Comparison of ENCODE assay signal across 13 cellular contexts in the genomic region with DNA sequence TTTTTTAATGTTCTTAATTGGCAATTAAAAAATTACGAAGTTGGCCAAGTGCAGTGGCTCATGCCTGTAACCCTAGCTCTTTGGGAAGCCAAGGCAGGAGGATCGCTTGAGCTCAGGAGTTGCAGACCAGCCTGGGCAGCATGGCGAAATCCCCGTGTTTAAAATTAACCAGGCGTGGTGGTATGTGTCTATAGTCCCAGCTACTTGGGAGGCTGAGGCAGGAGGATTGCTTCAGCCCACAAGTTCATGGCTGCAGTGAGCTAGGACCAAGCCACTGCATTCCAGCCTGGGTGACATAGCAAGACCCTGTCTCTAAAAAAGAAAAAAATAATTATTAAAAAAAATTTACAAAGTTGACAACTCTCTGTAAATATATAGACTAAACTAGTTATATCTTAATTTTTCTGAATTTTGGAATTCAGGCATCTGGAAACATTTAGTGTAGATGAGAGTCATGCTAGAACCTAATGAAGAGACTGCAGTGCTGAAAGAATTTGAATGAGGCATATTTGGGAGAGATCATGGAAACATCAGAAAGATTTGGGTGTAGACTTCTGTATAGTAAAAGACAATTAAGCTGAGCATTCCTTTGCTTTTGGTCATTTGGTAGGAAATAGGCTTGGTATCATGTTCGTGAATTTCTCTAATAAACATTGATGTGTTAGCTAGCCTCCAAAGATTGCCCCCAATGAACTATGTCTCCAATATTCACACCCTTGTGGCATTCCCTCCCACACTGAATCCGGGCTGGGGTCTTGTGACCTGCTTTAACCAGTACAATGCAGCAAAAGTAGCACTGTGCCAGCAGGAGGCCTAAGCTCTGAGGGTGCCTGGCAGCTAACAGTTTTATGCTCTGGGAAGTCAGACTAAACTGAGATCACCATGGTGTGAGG. TPM values are rescaled to one million over a fixed set of nuclear protein-coding genes. Genes with fewer than 3 reads are reported as not detected.
DNase-seq lines count a peak whose midpoint lies in the region; TF ChIP-seq lines count a peak whose summit lies in the region.
"Had no signal": no experiment of that assay in that cellular context is flagged by ENCODE, and none has a peak within 500 bp of the region (broad histone marks: within the 10 kb centered on the region; RNA-seq: fewer than 3 reads in every experiment).

No MANE protein-coding gene starts in this region.

- TF ChIP-seq POLR2A in testis (IDR thresholded peaks at IDR 0.05): no peak

- H3K27ac ChIP-seq in mesendoderm (ENCODE audit: low read depth, low read length) (no peak overlapping the region), Karpas-422 (ENCODE audit: low read length) (no peak overlapping the region), testis (no peak overlapping the region)
- no peak overlapping the region for H3K27ac ChIP-seq in CD8-positive, alpha-beta memory T cell (ENCODE audit: low read depth, low read length)

- H2AK5ac ChIP-seq in mesendoderm (ENCODE audit: low read length): no peak overlapping the region

- intact Hi-C loops in testis (cut with DNase I; ENCODE audit: low total_unique reads): no loop called here

- H2BK5ac ChIP-seq in mesendoderm (ENCODE audit: low read length): no peak overlapping the region

- H4K8ac ChIP-seq in mesendoderm (ENCODE audit: low read depth, low read length): no peak overlapping the region

- in situ Hi-C loops in KBM-7 (cut with MboI; ENCODE audit: low pct_unique_long_range_greater_than_20kb, low sequenced_read_pairs): no loop called here
- in situ Hi-C loops in astrocyte of the spinal cord (cut with HindIII; ENCODE audit: low sequenced_read_pairs): no loop called here

- TF ChIP-seq CTCF in AG10803 (conservative IDR thresholded peaks at IDR 0.05; ENCODE audit: low read length): peak; percentile 30
- no peak for TF ChIP-seq CTCF in astrocyte of the spinal cord (IDR thresholded peaks at IDR 0.05; ENCODE audit: low read depth, low read length)
- no peak for TF ChIP-seq CTCF in testis (IDR thresholded peaks at IDR 0.05)

- H3K9me3 ChIP-seq in Karpas-422 (ENCODE audit: low read length) (no peaks in the 10 kb centered on the region), testis (no peaks in the 10 kb centered on the region)
- no peaks in the 10 kb centered on the region for H3K9me3 ChIP-seq in CD8-positive, alpha-beta memory T cell (ENCODE audit: low read length)

- H4K20me1 ChIP-seq in Karpas-422 (ENCODE audit: insufficient read depth, low read depth, low read length): no peaks in the 10 kb centered on the region

- H2BK120ac ChIP-seq in mesendoderm (ENCODE audit: low read depth, low read length): no peak overlapping the region

- H3K4me3 Mint-ChIP-seq in CD8-positive, alpha-beta memory T cell: peak overlapping the region in 1 of 7 donors; percentile 23
- H3K4me3 Mint-ChIP-seq: activated naive CD8-positive, alpha-beta T cell treated with anti-CD3 and anti-CD28 coated beads for 36 hours; CD4-positive, alpha-beta memory T cell; natural killer cell treated with Interleukin-12 subunit alpha and Interleukin-12 subunit beta and Interleukin-15 and Interleukin-18, amount 100 ng/mL, for 72 hours had no signal

- no peak overlapping the region for H3K27ac Mint-ChIP-seq in CD8-positive, alpha-beta memory T cell
- H3K27ac Mint-ChIP-seq: activated naive CD8-positive, alpha-beta T cell treated with anti-CD3 and anti-CD28 coated beads for 36 hours; CD4-positive, alpha-beta memory T cell; natural killer cell treated with Interleukin-12 subunit alpha and Interleukin-12 subunit beta and Interleukin-15 and Interleukin-18, amount 100 ng/mL, for 72 hours had no signal

- no peak overlapping the region for H2AFZ ChIP-seq in Karpas-422 (ENCODE audit: low read length)

- DNase-seq in AG10803 (ENCODE audit: low read depth) (peak; percentile 94), KBM-7 (peak; percentile 25), astrocyte of the spinal cord (ENCODE audit: low read depth, low spot score) (peak; percentile 57), mesendoderm (peak; percentile 64), Karpas-422 (no peak), testis (no peak), NCI-H748 (lab: John Stamatoyannopoulos, UW; ENCODE audit: unreplicated experiment) (no peak)
- no peak for DNase-seq in CD8-positive, alpha-beta memory T cell
- DNase-seq: activated CD4-positive, alpha-beta T cell treated with anti-CD3 and anti-CD28 coated beads for 1 hour; activated naive CD8-positive, alpha-beta T cell treated with anti-CD3 and anti-CD28 coated beads for 36 hours; NCI-H2171 had no signal

- no peaks in the 10 kb centered on the region for H3K79me1 ChIP-seq in mesendoderm (ENCODE audit: low read length)

- H4K5ac ChIP-seq in mesendoderm (ENCODE audit: low read length): no peak overlapping the region

- H3K56ac ChIP-seq in mesendoderm (ENCODE audit: low read length): no peak overlapping the region

- H3K9me3 Mint-ChIP-seq in CD8-positive, alpha-beta memory T cell: no peaks in the 10 kb centered on the region
- H3K9me3 Mint-ChIP-seq: activated naive CD8-positive, alpha-beta T cell treated with anti-CD3 and anti-CD28 coated beads for 36 hours; CD4-positive, alpha-beta memory T cell; natural killer cell treated with Interleukin-12 subunit alpha and Interleukin-12 subunit beta and Interleukin-15 and Interleukin-18, amount 100 ng/mL, for 72 hours had no signal

- no peak overlapping the region for H3K4ac ChIP-seq in mesendoderm (ENCODE audit: low read depth, low read length)

- H3K27me3 ChIP-seq in mesendoderm (ENCODE audit: insufficient read depth, low read length, poor library complexity): no peaks in the 10 kb centered on the region
- no peaks in the 10 kb centered on the region for H3K27me3 ChIP-seq in Karpas-422 (ENCODE audit: low read length)
- H3K27me3 ChIP-seq in CD8-positive, alpha-beta memory T cell (ENCODE audit: insufficient read depth, low read length, poor library complexity, severe bottlenecking): no peaks in the 10 kb centered on the region
- H3K27me3 ChIP-seq in testis: no peaks in the 10 kb centered on the region

- CTCF ChIA-PET in CD8-positive, alpha-beta memory T cell (lab: Charles Lee): no interaction called here

- H3K9ac ChIP-seq in mesendoderm (ENCODE audit: low read length) (no peak overlapping the region), Karpas-422 (ENCODE audit: low read length) (no peak overlapping the region)

- no peak overlapping the region for H3K4me2 ChIP-seq in mesendoderm (ENCODE audit: low read length)
- H3K4me2 ChIP-seq in Karpas-422 (ENCODE audit: low read depth, low read length, poor library complexity, severe bottlenecking): no peak overlapping the region

- POLR2A ChIA-PET in CD8-positive, alpha-beta memory T cell (lab: Charles Lee): no interaction called here

- peaks cover 0 to 8% (median 0%) of the 10 kb centered on the region in 3 donors for H3K36me3 Mint-ChIP-seq in CD8-positive, alpha-beta memory T cell
- H3K36me3 Mint-ChIP-seq: activated naive CD8-positive, alpha-beta T cell treated with anti-CD3 and anti-CD28 coated beads for 36 hours had no signal

- H3K27me3 Mint-ChIP-seq in CD8-positive, alpha-beta memory T cell: no peaks in the 10 kb centered on the region

- no peak overlapping the region for H3K4me3 ChIP-seq in AG10803 (ENCODE audit: low read length)
- no peak overlapping the region for H3K4me3 ChIP-seq in astrocyte of the spinal cord (ENCODE audit: low read depth, low read length)
- H3K4me3 ChIP-seq in mesendoderm (ENCODE audit: low read length): no peak overlapping the region
- no peak overlapping the region for H3K4me3 ChIP-seq in Karpas-422 (ENCODE audit: low read length)
- H3K4me3 ChIP-seq in CD8-positive, alpha-beta memory T cell (ENCODE audit: low read length): no peak overlapping the region
- no peak overlapping the region for H3K4me3 ChIP-seq in testis

- peaks cover 3% of the 10 kb centered on the region for H3K79me2 ChIP-seq in mesendoderm (ENCODE audit: control insufficient read depth, insufficient read depth, low read length)
- peaks cover 7% of the 10 kb centered on the region for H3K79me2 ChIP-seq in Karpas-422 (ENCODE audit: low read length)

- H3K18ac ChIP-seq in mesendoderm (ENCODE audit: low read length): no peak overlapping the region

- no peaks in the 10 kb centered on the region for H3K36me3 ChIP-seq in mesendoderm (ENCODE audit: control insufficient read depth, insufficient read depth, low read length)
- no peaks in the 10 kb centered on the region for H3K36me3 ChIP-seq in Karpas-422 (ENCODE audit: insufficient read depth, low read length)
- H3K36me3 ChIP-seq in CD8-positive, alpha-beta memory T cell (ENCODE audit: insufficient read depth, low read length): no peaks in the 10 kb centered on the region
- H3K36me3 ChIP-seq in testis (ENCODE audit: low read depth, missing control alignments): no peaks in the 10 kb centered on the region

- no peak overlapping the region for H2BK15ac ChIP-seq in mesendoderm (replicated peaks; ENCODE audit: low read depth)

- peaks cover 6 to 7% (median 7%) of the 10 kb centered on the region in 3 donors for H3K4me1 Mint-ChIP-seq in CD8-positive, alpha-beta memory T cell

- no CpG with 5 or more reads among the region's 7 CpGs for WGBS in mesendoderm (ENCODE audit: extremely low coverage, insufficient coverage, low lambda C conversion rate)
- WGBS in testis, 2 donors: 89 to 91% methylated on average over 7 of the region's 7 CpGs

- no peaks in the 10 kb centered on the region for H3K4me1 ChIP-seq in mesendoderm (ENCODE audit: control insufficient read depth, low read depth, low read length)
- peaks cover 16% of the 10 kb centered on the region for H3K4me1 ChIP-seq in Karpas-422 (ENCODE audit: low read length)
- H3K4me1 ChIP-seq in CD8-positive, alpha-beta memory T cell (ENCODE audit: insufficient read depth, low read length): peaks cover 4% of the 10 kb centered on the region
- peaks cover 10% of the 10 kb centered on the region for H3K4me1 ChIP-seq in testis

- no peak overlapping the region for H3K23ac ChIP-seq in mesendoderm (ENCODE audit: low read length)

- no peaks in the 10 kb centered on the region for H3K9me2 ChIP-seq in Karpas-422 (replicated peaks; ENCODE audit: insufficient read depth, low read length)

RNA-seq across cellular contexts. Expression of a gene that starts 4.2 kb away (rescaled TPM):
- 34.6 TPM for polyA plus RNA-seq in mesendoderm (2013, experiment 1 of 2)
- polyA plus RNA-seq in mesendoderm (2013, experiment 2 of 2): 35.1 TPM
- total RNA-seq in Karpas-422 (2014; rRNA removed; shearing (Covaris generic); ENCODE audit: low replicate concordance): 41.2 and 47.0 TPM in 2 replicates
- 10 to 100 TPM; 62.0 to 66.5 TPM for total RNA-seq in CD8-positive, alpha-beta memory T cell
- 41.7 TPM for polyA plus RNA-seq in CD8-positive, alpha-beta memory T cell
- total RNA-seq in testis: 10 to 100 TPM; 43.1 to 46.3 TPM
- 9.6 TPM for polyA plus RNA-seq in testis (ENCODE audit: insufficient read depth, low read depth, low replicate concordance)

Comparison
In these comparisons a context has a peak if more than half of its experiments do, and no peak if none do; other contexts are left out.
1. DNase-seq: peak in AG10803 (single experiment), KBM-7 (single experiment), astrocyte of the spinal cord (single experiment) and mesendoderm (single experiment); none in Karpas-422 (single experiment), CD8-positive, alpha-beta memory T cell (0 of 5), testis (single experiment) and NCI-H748 (single experiment).